ENCODE assay signal across 29 cellular contexts in the genomic region with DNA sequence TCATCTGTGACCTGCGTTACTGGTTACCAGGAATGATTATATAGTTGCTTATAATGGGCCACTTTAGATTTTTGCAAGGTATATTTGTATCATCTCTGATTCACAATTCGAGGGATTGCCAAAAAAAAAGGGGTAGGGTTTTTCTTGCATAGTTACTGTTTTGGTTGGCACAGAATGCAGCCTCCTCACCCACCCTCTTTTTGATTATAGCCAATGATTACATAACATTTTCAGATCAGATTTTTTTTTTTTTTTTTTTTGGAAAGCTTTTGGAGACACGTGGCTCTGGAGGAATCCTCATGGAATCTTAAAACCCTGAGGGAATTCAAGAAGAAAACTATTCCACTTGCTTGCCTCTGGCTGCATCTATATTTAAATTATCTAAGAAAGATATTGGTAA. TPM values are rescaled to one million over a fixed set of nuclear protein-coding genes. Genes with fewer than 3 reads are reported as not detected.
A peak's percentile ranks its signal among the peaks of the same experiment; 100 is the strongest.
DNase-seq lines count a peak whose midpoint lies in the region; ATAC-seq and TF ChIP-seq lines count a peak whose summit lies in the region.
"Had no signal": no experiment of that assay in that cellular context is flagged by ENCODE, and none has a peak within 500 bp of the region (broad histone marks: within the 10 kb centered on the region; RNA-seq: fewer than 3 reads in every experiment).

No MANE protein-coding gene starts in this region.

- H3K27ac Mint-ChIP-seq in naive thymus-derived CD8-positive, alpha-beta T cell = no peak overlapping the region
- H3K27ac Mint-ChIP-seq: CD4-positive, alpha-beta T cell; dendritic cell treated with granulocyte-macrophage colony-stimulating factor and Interleukin-4, amounts not matched to agents 40 ng/mL and 50 ng/mL, for 4 days; IgD-negative memory B cell; nephron; T-helper 1 cell treated with Interleukin-12 subunit alpha and Interleukin-12 subunit beta and Interleukin-4 antibody, amounts not matched to agents 30 μg/mL and 1 μg/mL, for 36 hours had no signal

- no peaks in the 10 kb centered on the region for H4K20me1 ChIP-seq in GM23248 (ENCODE audit: insufficient read depth)

- no peak for TF ChIP-seq EP300 in gastroesophageal sphincter (IDR thresholded peaks at IDR 0.05)

- H3K9me3 ChIP-seq in GM23248 (ENCODE audit: low read depth) (no peaks in the 10 kb centered on the region), gastroesophageal sphincter (no peaks in the 10 kb centered on the region), BE2C (no peaks in the 10 kb centered on the region)
- H3K9me3 ChIP-seq: esophagus muscularis mucosa, lower lobe of right lung, mucosa of descending colon, SK-N-SH had no signal

- peaks cover 0 to 16% (median 1%) of the 10 kb centered on the region in 4 donors for H3K4me1 Mint-ChIP-seq in naive thymus-derived CD8-positive, alpha-beta T cell

- no peaks in the 10 kb centered on the region for H3K9me2 ChIP-seq in GM23248 (ENCODE audit: insufficient read depth)
- H3K9me2 ChIP-seq: SK-N-SH had no signal

- no peaks in the 10 kb centered on the region for H3K36me3 Mint-ChIP-seq in naive thymus-derived CD8-positive, alpha-beta T cell

- H3K27me3 Mint-ChIP-seq in naive thymus-derived CD8-positive, alpha-beta T cell = peaks cover 0 to 19% (median 5%) of the 10 kb centered on the region in 5 donors
- H3K27me3 Mint-ChIP-seq: CD4-positive, alpha-beta T cell; IgD-negative memory B cell had no signal

- H3K9ac ChIP-seq in GM23248 = no peak overlapping the region; the same call in 1 of the 2 replicates
- H3K9ac ChIP-seq: SK-N-SH had no signal

- TF ChIP-seq CTCF in AG10803 (conservative IDR thresholded peaks at IDR 0.05; ENCODE audit: low read length) (no peak), astrocyte of the cerebellum (IDR thresholded peaks at IDR 0.05; ENCODE audit: low read depth, low read length, missing control alignments) (no peak), gastroesophageal sphincter (IDR thresholded peaks at IDR 0.05) (no peak), BE2C (IDR thresholded peaks at IDR 0.05; ENCODE audit: low read depth, low read length) (no peak)

- H3K36me3 ChIP-seq in GM23248 (ENCODE audit: low read depth) = no peaks in the 10 kb centered on the region
- no peaks in the 10 kb centered on the region for H3K36me3 ChIP-seq in gastroesophageal sphincter
- no peaks in the 10 kb centered on the region for H3K36me3 ChIP-seq in BE2C
- H3K36me3 ChIP-seq: esophagus muscularis mucosa, lower lobe of right lung had no signal

- peaks cover 14% of the 10 kb centered on the region; the same call in 1 of the 2 replicates for H3F3A ChIP-seq in GM23248 (ENCODE audit: insufficient read depth)

- H3K27ac ChIP-seq in GM23248 (peak overlapping the region; percentile 13; the same call in 1 of the 2 replicates), gastroesophageal sphincter (no peak overlapping the region)
- H3K27ac ChIP-seq: esophagus muscularis mucosa, lower lobe of right lung had no signal

- peak overlapping the region; percentile 36 for H3K4me2 ChIP-seq in GM23248 (ENCODE audit: unreplicated experiment)
- H3K4me2 ChIP-seq: SK-N-SH had no signal

- H3K27me3 ChIP-seq in GM23248 (replicated peaks; ENCODE audit: insufficient read depth) = no peaks in the 10 kb centered on the region
- H3K27me3 ChIP-seq in gastroesophageal sphincter = no peaks in the 10 kb centered on the region
- no peaks in the 10 kb centered on the region; the same call in 1 of the 2 replicates for H3K27me3 ChIP-seq in BE2C
- H3K27me3 ChIP-seq: esophagus muscularis mucosa had no signal

- WGBS in GM23248 (ENCODE audit: low coverage in 1 of 2, low lambda C conversion rate in 2 of 2, missing lambda C conversion rate in 2 of 2), 2 experiments = 3% methylated on average over 3 of the region's 3 CpGs
- 18 to 36% methylated on average over 3 of the region's 3 CpGs for WGBS in gastroesophageal sphincter (ENCODE audit: low coverage in 1 of 2), 2 donors

- POLR2A ChIA-PET in naive thymus-derived CD8-positive, alpha-beta T cell (lab: Charles Lee) = interaction anchor here (0.7 to 0.9 kb wide), 2 partner anchors 13 to 40 kb away, joined by 3 to 4 read pairs; no protein-coding TSS in a partner anchor

- no peak overlapping the region for H2AFZ ChIP-seq in GM23248

- H3K4me1 ChIP-seq in GM23248 (ENCODE audit: insufficient read depth) = peaks cover 26% of the 10 kb centered on the region
- H3K4me1 ChIP-seq in gastroesophageal sphincter = peaks cover 0 to 11% (median 0%) of the 10 kb centered on the region in 3 donors
- no peaks in the 10 kb centered on the region for H3K4me1 ChIP-seq in BE2C
- H3K4me1 ChIP-seq: lower lobe of right lung had no signal

- DNase-seq in AG10803 (ENCODE audit: low read depth) = peak; percentile 85
- peak; percentile 74 for DNase-seq in GM23248
- DNase-seq in astrocyte of the cerebellum (ENCODE audit: low read depth) = peak; percentile 12
- DNase-seq in stimulated activated CD4-positive, alpha-beta T cell treated with anti-CD3 and anti-CD28 coated beads, Interleukin-4, amount 100 ng/mL, for 1 hour = no peak
- no peak for DNase-seq in naive thymus-derived CD8-positive, alpha-beta T cell
- DNase-seq in BE2C = no peak
- no peak for DNase-seq in NK-92 (lab: John Stamatoyannopoulos, UW; ENCODE audit: unreplicated experiment)
- DNase-seq: activated CD4-positive, alpha-beta T cell treated with anti-CD3 and anti-CD28 coated beads, Interleukin-2, amount 50 U/mL, for 48 hours; activated naive CD4-positive, alpha-beta T cell treated with anti-CD3 and anti-CD28 coated beads, Interleukin-2, amount 50 U/mL, for 16 hours; amygdala; CD4-positive, alpha-beta T cell; kidney glomerular epithelial cell; lower lobe of right lung; mucosa of descending colon; NCI-H1417; NCI-H2081; NCI-H2227 treated with DMSO at 0.1 percent for 48 hours; NCI-H774; retina; RPMI8226; SK-N-SH; stimulated activated CD4-positive, alpha-beta T cell treated with anti-CD3 and anti-CD28 coated beads, Interleukin-2, amount 100 ng/mL, for 48 hours had no signal

- TF ChIP-seq POLR2A in gastroesophageal sphincter (IDR thresholded peaks at IDR 0.05) = no peak

- H3K4me3 Mint-ChIP-seq in naive thymus-derived CD8-positive, alpha-beta T cell = no peak overlapping the region
- H3K4me3 Mint-ChIP-seq: CD4-positive, alpha-beta T cell; dendritic cell treated with granulocyte-macrophage colony-stimulating factor and Interleukin-4, amounts not matched to agents 40 ng/mL and 50 ng/mL, for 4 days; nephron; T-helper 1 cell treated with Interleukin-12 subunit alpha and Interleukin-12 subunit beta and Interleukin-4 antibody, amounts not matched to agents 30 μg/mL and 1 μg/mL, for 36 hours had no signal

- no peak overlapping the region for H3K4me3 ChIP-seq in AG10803 (ENCODE audit: low read length)
- H3K4me3 ChIP-seq in GM23248 = no peak overlapping the region
- H3K4me3 ChIP-seq in astrocyte of the cerebellum (ENCODE audit: low read depth, low read length) = no peak overlapping the region
- no peak overlapping the region for H3K4me3 ChIP-seq in gastroesophageal sphincter
- no peak overlapping the region for H3K4me3 ChIP-seq in BE2C (ENCODE audit: low read depth, low read length)
- H3K4me3 ChIP-seq: esophagus muscularis mucosa, lower lobe of right lung, mucosa of descending colon had no signal

- no peaks in the 10 kb centered on the region for H3K9me3 Mint-ChIP-seq in naive thymus-derived CD8-positive, alpha-beta T cell
- H3K9me3 Mint-ChIP-seq: CD4-positive, alpha-beta T cell; dendritic cell treated with granulocyte-macrophage colony-stimulating factor and Interleukin-4, amounts not matched to agents 40 ng/mL and 50 ng/mL, for 4 days; IgD-negative memory B cell; T-helper 1 cell treated with Interleukin-12 subunit alpha and Interleukin-12 subunit beta and Interleukin-4 antibody, amounts not matched to agents 30 μg/mL and 1 μg/mL, for 36 hours had no signal

- in situ Hi-C loops in GM23248 (cut with MboI) = no loop called here
- in situ Hi-C loops in astrocyte of the cerebellum (cut with HindIII; ENCODE audit: low sequenced_read_pairs) = no loop called here

- peaks cover 86% of the 10 kb centered on the region for H3K79me2 ChIP-seq in GM23248 (ENCODE audit: insufficient read depth)

- ATAC-seq in gastroesophageal sphincter = peak; percentile 29
- no peak for ATAC-seq in naive thymus-derived CD8-positive, alpha-beta T cell
- ATAC-seq: activated CD4-positive, CD25-positive, alpha-beta regulatory T cell treated with anti-CD3 and anti-CD28 coated beads, Interleukin-2, amount 50 U/mL, for 24 hours; lower lobe of right lung; mucosa of descending colon had no signal

RNA-seq across cellular contexts. Expression of a gene that starts 53.7 kb away (rescaled TPM):
- total RNA-seq in GM23248 (2014; rRNA removed; shearing (Covaris generic)) = 23.1 and 23.3 TPM in 2 replicates
- 10.1 and 11.2 TPM in 2 replicates for polyA plus RNA-seq in GM23248 (2016; fragmentation: Nextera tagmentation; extraction: Ambion mirVana)
- 10 to 100 TPM; 17.4 to 48.1 (median 32.4) TPM for total RNA-seq in gastroesophageal sphincter
- total RNA-seq in naive thymus-derived CD8-positive, alpha-beta T cell = 1 to 10 TPM in 1 of 2 experiments, under 1 TPM in 1; 0.47 to 1.1 TPM
- 1 to 10 TPM in 1 of 3 donors, under 1 TPM in 2; 0.08 to 1.4 (median 0.26) TPM for polyA plus RNA-seq in naive thymus-derived CD8-positive, alpha-beta T cell
- not detected for polyA plus RNA-seq in BE2C (2012; ENCODE audit: insufficient read depth, insufficient read length, low read depth)

Comparison
In these comparisons a context has a peak if more than half of its experiments do, and no peak if none do; other contexts are left out.
1. DNase-seq: peak in AG10803 (single experiment), GM23248 (single experiment) and astrocyte of the cerebellum (single experiment); none in stimulated activated CD4-positive, alpha-beta T cell treated with anti-CD3 and anti-CD28 coated beads, Interleukin-4, amount 100 ng/mL, for 1 hour (single experiment), naive thymus-derived CD8-positive, alpha-beta T cell (0 of 10), BE2C (single experiment) and NK-92 (single experiment).
2. RNA of a gene that starts 53.7 kb away (total RNA-seq): 17.4 to 48.1 TPM in gastroesophageal sphincter and 23.1 to 23.3 TPM in GM23248; 0.47 to 1.1 TPM in naive thymus-derived CD8-positive, alpha-beta T cell; every median in the first group is over 4 times any median in the second.